ENCODE assay signal across 16 cellular contexts in the genomic region with DNA sequence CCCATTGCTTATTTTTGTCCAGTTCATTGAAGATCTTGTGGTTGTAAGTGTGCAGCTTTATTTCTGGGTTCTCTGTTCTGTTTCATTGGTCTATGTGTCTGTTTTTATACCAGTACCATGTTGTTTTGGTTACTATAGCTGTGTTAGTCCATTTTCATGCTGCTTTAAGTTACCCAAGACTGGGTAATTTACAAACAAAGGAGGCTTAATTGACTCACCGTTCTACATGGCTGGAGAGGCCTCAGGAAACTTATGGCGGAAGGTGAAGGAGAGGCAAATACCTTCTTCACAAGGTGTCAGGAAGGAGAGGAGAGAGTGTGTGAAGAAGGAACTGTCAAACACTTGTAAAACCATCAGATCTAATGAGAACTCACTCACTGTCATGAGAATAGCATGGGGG. TPM values are rescaled to one million over a fixed set of nuclear protein-coding genes. Genes with fewer than 3 reads are reported as not detected.
DNase-seq lines count a peak whose midpoint lies in the region; TF ChIP-seq lines count a peak whose summit lies in the region.
"Had no signal": no experiment of that assay in that cellular context is flagged by ENCODE, and none has a peak within 500 bp of the region (broad histone marks: within the 10 kb centered on the region; RNA-seq: fewer than 3 reads in every experiment).

No MANE protein-coding gene starts in this region.

- H3K9me3 ChIP-seq in trophoblast cell (ENCODE audit: insufficient read depth, low read depth, low read length): peaks cover 4% of the 10 kb centered on the region
- H3K9me3 ChIP-seq in thyroid gland: no peaks in the 10 kb centered on the region
- H3K9me3 ChIP-seq: HAP-1 had no signal

- no peak overlapping the region for H2BK5ac ChIP-seq in trophoblast cell (ENCODE audit: low read depth, low read length, poor library complexity)

- H3K4ac ChIP-seq in trophoblast cell (ENCODE audit: low read depth, low read length): no peak overlapping the region

- intact Hi-C loops in thyroid gland (cut with DNase I): no loop called here

- H3K4me2 ChIP-seq in trophoblast cell (ENCODE audit: low read length): no peak overlapping the region

- no peak overlapping the region for H4K8ac ChIP-seq in trophoblast cell (ENCODE audit: low read depth, low read length)

- in situ Hi-C loops in brain microvascular endothelial cell (cut with HindIII; ENCODE audit: low pct_ligation_motif_present, low sequenced_read_pairs): no loop called here

- H3K18ac ChIP-seq in trophoblast cell (ENCODE audit: low read length): no peak overlapping the region

- TF ChIP-seq CTCF in epithelial cell of esophagus (IDR thresholded peaks at IDR 0.05; ENCODE audit: insufficient read depth, low read depth, low read length, missing control alignments) (no peak), brain microvascular endothelial cell (IDR thresholded peaks at IDR 0.05; ENCODE audit: low read depth, low read length, missing control alignments) (no peak), thyroid gland (IDR thresholded peaks at IDR 0.05) (no peak)

- H3K4me3 ChIP-seq in epithelial cell of esophagus (ENCODE audit: low read length) (no peak overlapping the region), trophoblast cell (ENCODE audit: low read depth, low read length) (no peak overlapping the region), brain microvascular endothelial cell (ENCODE audit: low read depth, low read length) (no peak overlapping the region), thyroid gland (replicated peaks in 1 of 3) (no peak overlapping the region)
- H3K4me3 ChIP-seq: HAP-1 had no signal

- no peak overlapping the region for H2AFZ ChIP-seq in trophoblast cell (ENCODE audit: insufficient read depth, low read length, poor library complexity)

- H3K23ac ChIP-seq in trophoblast cell (ENCODE audit: low read length): peak overlapping the region; percentile 75

- no peaks in the 10 kb centered on the region for H3K79me2 ChIP-seq in trophoblast cell (ENCODE audit: control insufficient read depth, insufficient read depth, low read length, poor library complexity)

- no peak overlapping the region for H4K12ac ChIP-seq in trophoblast cell (ENCODE audit: low read depth, low read length)

- H3K27ac ChIP-seq in trophoblast cell (ENCODE audit: low read depth, low read length): no peak overlapping the region
- H3K27ac ChIP-seq in brain microvascular endothelial cell: no peak overlapping the region
- no peak overlapping the region for H3K27ac ChIP-seq in thyroid gland

- TF ChIP-seq POLR2A in thyroid gland (IDR thresholded peaks at IDR 0.05): no peak

- no peak overlapping the region for H3K14ac ChIP-seq in trophoblast cell (ENCODE audit: low read length)

- H3K9ac ChIP-seq in trophoblast cell (ENCODE audit: low read length): no peak overlapping the region

- H3K36me3 ChIP-seq in trophoblast cell (ENCODE audit: control insufficient read depth in 1 of 2, insufficient read depth in 2 of 2, low read length in 2 of 2): no peaks in the 10 kb centered on the region
- no peaks in the 10 kb centered on the region for H3K36me3 ChIP-seq in brain microvascular endothelial cell (replicated peaks)
- no peaks in the 10 kb centered on the region for H3K36me3 ChIP-seq in thyroid gland
- H3K36me3 ChIP-seq: HAP-1 had no signal

- H2BK12ac ChIP-seq in trophoblast cell (ENCODE audit: low read length): no peak overlapping the region

- no CpG with 5 or more reads among the region's 2 CpGs for WGBS in trophoblast cell (ENCODE audit: extremely low coverage, insufficient coverage, insufficient read length)
- WGBS in thyroid gland, 2 donors: 49 to 50% methylated on average over 2 of the region's 2 CpGs

- H3K4me1 ChIP-seq in trophoblast cell (ENCODE audit: control insufficient read depth in 1 of 2, insufficient read depth in 2 of 2, low read length in 2 of 2): no peaks in the 10 kb centered on the region
- H3K4me1 ChIP-seq in thyroid gland: no peaks in the 10 kb centered on the region
- H3K4me1 ChIP-seq: HAP-1 had no signal

- DNase-seq in epithelial cell of esophagus (ENCODE audit: low read depth) (peak; percentile 12), kidney glomerular epithelial cell (lab: John Stamatoyannopoulos, UW) (peak; percentile 43), trophoblast cell (no peak), brain microvascular endothelial cell (no peak), thyroid gland (no peak)
- no peak for DNase-seq in activated CD8-positive, alpha-beta memory T cell treated with anti-CD3 and anti-CD28 coated beads, Interleukin-2, amount 50 U/mL, for 4 hours
- DNase-seq: C1 segment of cervical spinal cord; Calu3; CD4-positive, alpha-beta memory T cell; COR-L47; DMS53; DMS79 treated with DMSO at 0.1 percent for 48 hours; GF-D8; GOT3 had no signal

- H2AK5ac ChIP-seq in trophoblast cell (ENCODE audit: low read length): no peak overlapping the region

- no peak overlapping the region for H2BK120ac ChIP-seq in trophoblast cell (ENCODE audit: insufficient read depth, low read length, poor library complexity)

- H3K27me3 ChIP-seq in trophoblast cell (ENCODE audit: insufficient read depth, low read length) (no peaks in the 10 kb centered on the region), brain microvascular endothelial cell (replicated peaks) (no peaks in the 10 kb centered on the region), thyroid gland (no peaks in the 10 kb centered on the region)

- no peaks in the 10 kb centered on the region for H3K79me1 ChIP-seq in trophoblast cell (ENCODE audit: low read length)

- H4K91ac ChIP-seq in trophoblast cell (ENCODE audit: low read depth, low read length): no peak overlapping the region

RNA-seq across cellular contexts. Expression of gene FERMT1, which starts 29.9 kb away (rescaled TPM):
- 11.7 and 12.1 TPM in 2 replicates for polyA plus RNA-seq in trophoblast cell (2013)
- total RNA-seq in thyroid gland: 10 to 100 TPM in 1 of 4 donors, 1 to 10 TPM in 3; 6.6 to 11.6 (median 7.5) TPM
- total RNA-seq: CD4-positive, alpha-beta memory T cell; G401 had no signal
- polyA plus RNA-seq: CD4-positive, alpha-beta memory T cell had no signal

Comparison
In these comparisons a context has a peak if more than half of its experiments do, and no peak if none do; other contexts are left out.
1. DNase-seq: peak in epithelial cell of esophagus (single experiment) and kidney glomerular epithelial cell (single experiment); none in trophoblast cell (0 of 2), brain microvascular endothelial cell (single experiment), thyroid gland (0 of 2) and activated CD8-positive, alpha-beta memory T cell treated with anti-CD3 and anti-CD28 coated beads, Interleukin-2, amount 50 U/mL, for 4 hours (single experiment).